Comparison of ENCODE assay signal across 8 cellular contexts in genomic region chr1:235083589-235084323, GRCh38. TPM values are rescaled to one million over a fixed set of nuclear protein-coding genes. Genes with fewer than 3 reads are reported as not detected.
DNase-seq lines count a peak whose midpoint lies in the region; ATAC-seq and TF ChIP-seq lines count a peak whose summit lies in the region.

No MANE protein-coding gene starts in this region.

- H3K27me3 Mint-ChIP-seq in CD4-positive, alpha-beta memory T cell, result no peaks in the 10 kb centered on the region

- peak; percentile 91 for ATAC-seq in stimulated activated effector memory CD8-positive, alpha-beta T cell treated with anti-CD3 and anti-CD28 coated beads, Interleukin-12 subunit alpha, Interleukin-12 subunit beta, amount 100 ng/mL, for 72 hours

- H3K9ac ChIP-seq in HUES6 (ENCODE audit: low read length) (peak overlapping the region; percentile 3), NT2/D1 (ENCODE audit: insufficient read length, low read depth) (peak overlapping the region; percentile 75), muscle layer of colon (ENCODE audit: low read length) (peak overlapping the region; percentile 11)

- no peaks in the 10 kb centered on the region for H3K9me3 ChIP-seq in CD4-positive, alpha-beta memory T cell (ENCODE audit: control insufficient read depth in 1 of 2, low read length in 2 of 2)
- H3K9me3 ChIP-seq in HUES6 (ENCODE audit: control insufficient read depth, insufficient read depth, low read depth, low read length) (no peaks in the 10 kb centered on the region), NT2/D1 (ENCODE audit: insufficient read depth, low read length) (no peaks in the 10 kb centered on the region), muscle layer of colon (ENCODE audit: low read length) (no peaks in the 10 kb centered on the region)

- POLR2A ChIA-PET in CD4-positive, alpha-beta memory T cell (lab: Charles Lee; ENCODE audit: partially characterized antibody), result interaction anchor here (0.8 to 2.4 kb wide), 11 partner anchors 72 to 584 kb away, joined by 3 to 42 read pairs (median 5); partner anchors contain the start of gene IRF2BP2

- peak overlapping the region in 1 of 2 donors; percentile 12 for H3K4me3 ChIP-seq in CD4-positive, alpha-beta memory T cell (ENCODE audit: low read length in 2 of 2)
- H3K4me3 ChIP-seq in HUES6 (ENCODE audit: low read depth, low read length), result no peak overlapping the region
- no peak overlapping the region for H3K4me3 ChIP-seq in NT2/D1 (ENCODE audit: insufficient read length, low read depth)
- no peak overlapping the region for H3K4me3 ChIP-seq in epithelial cell of esophagus (ENCODE audit: low read length)
- peak overlapping the region in 1 of 2 donors; percentile 41 for H3K4me3 ChIP-seq in muscle layer of colon (ENCODE audit: low read depth in 1 of 2, low read length in 2 of 2)

- H3K4me1 Mint-ChIP-seq in CD4-positive, alpha-beta memory T cell, result peaks cover 11 to 14% (median 14%) of the 10 kb centered on the region in 4 donors
- peaks cover 14% of the 10 kb centered on the region for H3K4me1 Mint-ChIP-seq in stimulated activated effector memory CD8-positive, alpha-beta T cell treated with anti-CD3 and anti-CD28 coated beads, Interleukin-12 subunit alpha, Interleukin-12 subunit beta, amount 100 ng/mL, for 72 hours

- peaks cover 15% of the 10 kb centered on the region for H3K4me1 ChIP-seq in CD4-positive, alpha-beta memory T cell (ENCODE audit: insufficient read depth, low read length)
- H3K4me1 ChIP-seq in HUES6 (ENCODE audit: control insufficient read depth, insufficient read depth, low read length), result peaks cover 18% of the 10 kb centered on the region
- peaks cover 13% of the 10 kb centered on the region for H3K4me1 ChIP-seq in NT2/D1 (ENCODE audit: insufficient read depth, insufficient read length)
- peaks cover 28% of the 10 kb centered on the region for H3K4me1 ChIP-seq in muscle layer of colon (ENCODE audit: insufficient read depth, low read length)

- peak overlapping the region in 5 of 7 donors; percentile 20 to 93 (median 74) for H3K27ac Mint-ChIP-seq in CD4-positive, alpha-beta memory T cell
- H3K27ac Mint-ChIP-seq in stimulated activated effector memory CD8-positive, alpha-beta T cell treated with anti-CD3 and anti-CD28 coated beads, Interleukin-12 subunit alpha, Interleukin-12 subunit beta, amount 100 ng/mL, for 72 hours, result peak overlapping the region; percentile 35

- no peaks in the 10 kb centered on the region for H3K36me3 Mint-ChIP-seq in CD4-positive, alpha-beta memory T cell
- no peaks in the 10 kb centered on the region for H3K36me3 Mint-ChIP-seq in stimulated activated effector memory CD8-positive, alpha-beta T cell treated with anti-CD3 and anti-CD28 coated beads, Interleukin-12 subunit alpha, Interleukin-12 subunit beta, amount 100 ng/mL, for 72 hours

- TF ChIP-seq CTCF in GM20000 (IDR thresholded peaks at IDR 0.05; ENCODE audit: extremely low read depth, missing control alignments), result peak; percentile 96
- TF ChIP-seq CTCF in epithelial cell of esophagus (IDR thresholded peaks at IDR 0.05; ENCODE audit: insufficient read depth, low read depth, low read length, missing control alignments), result peak; percentile 96

- no peak overlapping the region for H3K27ac ChIP-seq in CD4-positive, alpha-beta memory T cell (ENCODE audit: low read depth, low read length)
- H3K27ac ChIP-seq in HUES6 (ENCODE audit: low read depth, low read length), result no peak overlapping the region
- peak overlapping the region; percentile 91 for H3K27ac ChIP-seq in muscle layer of colon (ENCODE audit: low read depth, low read length)

- peak; percentile 62 to 70 (median 63) for DNase-seq in CD4-positive, alpha-beta memory T cell
- peak; percentile 74 for DNase-seq in GM20000 (ENCODE audit: low spot score)
- DNase-seq in NT2/D1 (ENCODE audit: low read depth, low spot score), result peak; percentile 92
- peak; percentile 83 for DNase-seq in activated CD8-positive, alpha-beta memory T cell treated with anti-CD3 and anti-CD28 coated beads, Interleukin-2, amount 50 U/mL, for 48 hours
- peak; percentile 85 for DNase-seq in epithelial cell of esophagus (ENCODE audit: low read depth)
- peak; percentile 45 to 81 for DNase-seq in stimulated activated effector memory CD8-positive, alpha-beta T cell treated with anti-CD3 and anti-CD28 coated beads, Interleukin-12 subunit alpha, Interleukin-12 subunit beta, amount 100 ng/mL, for 72 hours (ENCODE audit: low spot score in 2 of 2)

- no peaks in the 10 kb centered on the region for H3K27me3 ChIP-seq in CD4-positive, alpha-beta memory T cell (ENCODE audit: insufficient read depth, low read length)
- H3K27me3 ChIP-seq in HUES6 (ENCODE audit: control insufficient read depth, insufficient read depth, low read length), result no peaks in the 10 kb centered on the region
- no peaks in the 10 kb centered on the region for H3K27me3 ChIP-seq in NT2/D1 (ENCODE audit: insufficient read depth, insufficient read length)
- no peaks in the 10 kb centered on the region for H3K27me3 ChIP-seq in muscle layer of colon (ENCODE audit: control insufficient read depth in 1 of 2, insufficient read depth in 2 of 2, low read length in 2 of 2)

- peak overlapping the region in 7 of 8 donors; percentile 53 to 70 (median 62) for H3K4me3 Mint-ChIP-seq in CD4-positive, alpha-beta memory T cell
- H3K4me3 Mint-ChIP-seq in stimulated activated effector memory CD8-positive, alpha-beta T cell treated with anti-CD3 and anti-CD28 coated beads, Interleukin-12 subunit alpha, Interleukin-12 subunit beta, amount 100 ng/mL, for 72 hours, result peak overlapping the region; percentile 51

- no peaks in the 10 kb centered on the region for H3K36me3 ChIP-seq in CD4-positive, alpha-beta memory T cell (ENCODE audit: insufficient read depth, low read length)
- H3K36me3 ChIP-seq in HUES6 (ENCODE audit: control insufficient read depth, insufficient read depth, low read length) (no peaks in the 10 kb centered on the region), NT2/D1 (ENCODE audit: insufficient read depth, insufficient read length, low read length) (no peaks in the 10 kb centered on the region), muscle layer of colon (ENCODE audit: insufficient read depth, low read length) (no peaks in the 10 kb centered on the region)

- CTCF ChIA-PET in CD4-positive, alpha-beta memory T cell (lab: Charles Lee; ENCODE audit: partially characterized antibody), result interaction anchor here (0.6 to 5.2 kb wide), 55 partner anchors 8 to 597 kb away, joined by 3 to 141 read pairs (median 4); partner anchors contain the start of gene IRF2BP2

- H3K9me3 Mint-ChIP-seq in CD4-positive, alpha-beta memory T cell, result no peaks in the 10 kb centered on the region
- H3K9me3 Mint-ChIP-seq in stimulated activated effector memory CD8-positive, alpha-beta T cell treated with anti-CD3 and anti-CD28 coated beads, Interleukin-12 subunit alpha, Interleukin-12 subunit beta, amount 100 ng/mL, for 72 hours, result no peaks in the 10 kb centered on the region

- intact Hi-C loops in CD4-positive, alpha-beta memory T cell (cut with micrococcal nuclease), result loop anchor here (1.0 to 5.0 kb wide), 6 partner anchors 71 to 584 kb away; no protein-coding TSS in a partner anchor

RNA-seq across cellular contexts. Expression of gene TOMM20, which starts 44.9 kb away (rescaled TPM):
- total RNA-seq in CD4-positive, alpha-beta memory T cell, result 100 to 1,000 TPM; 102 to 108 TPM
- polyA plus RNA-seq in CD4-positive, alpha-beta memory T cell, result 10 to 100 TPM; 64.4 to 70.6 TPM

Comparison
In these comparisons a context has a peak if more than half of its experiments do, and no peak if none do; other contexts are left out.
1. H3K9ac ChIP-seq: peak in every context shown above with its lines; median percentile 75 in NT2/D1; 11 in muscle layer of colon; 3 in HUES6.